Comparison of ENCODE assay signal across 8 cellular contexts in genomic region chr12:62933220-62933870, GRCh38. TPM values are rescaled to one million over a fixed set of nuclear protein-coding genes. Genes with fewer than 3 reads are reported as not detected.
DNase-seq lines count a peak whose midpoint lies in the region; ATAC-seq and TF ChIP-seq lines count a peak whose summit lies in the region.

No MANE protein-coding gene starts in this region.

- H3K4me1 ChIP-seq in HUES48 (ENCODE audit: control insufficient read depth, insufficient read depth, low read length) (peaks cover 48% of the 10 kb centered on the region), neural progenitor cell (peaks cover 11% of the 10 kb centered on the region)

- H3K27me3 ChIP-seq in BJ (ENCODE audit: control insufficient read depth, insufficient read depth, low read length) (no peaks in the 10 kb centered on the region), HUES48 (ENCODE audit: control insufficient read depth, insufficient read depth, low read length) (no peaks in the 10 kb centered on the region), neural progenitor cell (peaks cover 33% of the 10 kb centered on the region)

- H3K9me3 Mint-ChIP-seq in WTC11 (no peaks in the 10 kb centered on the region), neural progenitor cell (no peaks in the 10 kb centered on the region)

- H3K36me3 ChIP-seq in BJ (ENCODE audit: control insufficient read depth, insufficient read depth, low read length): no peaks in the 10 kb centered on the region
- H3K36me3 ChIP-seq in HUES48 (ENCODE audit: control insufficient read depth, insufficient read depth, low read length): no peaks in the 10 kb centered on the region
- no peaks in the 10 kb centered on the region for H3K36me3 ChIP-seq in neural progenitor cell

- H3K79me2 ChIP-seq in neural progenitor cell (ENCODE audit: low read depth): no peaks in the 10 kb centered on the region

- no peak overlapping the region for H3K27ac ChIP-seq in HUES48 (ENCODE audit: low read depth, low read length)
- no peak overlapping the region for H3K27ac ChIP-seq in neural progenitor cell

- H3F3A ChIP-seq in neural progenitor cell (ENCODE audit: low read depth): peaks cover 21% of the 10 kb centered on the region

- peak overlapping the region; percentile 96 for H2AFZ ChIP-seq in neural progenitor cell (replicated peaks)

- DNase-seq in BJ (ENCODE audit: low read depth): no peak
- peak; percentile 75 for DNase-seq in WTC11 (ENCODE audit: low spot score)
- peak; percentile 66 for DNase-seq in glomerular visceral epithelial cell (ENCODE audit: extremely low spot score)
- DNase-seq in neural progenitor cell (ENCODE audit: low spot score): peak; percentile 57
- DNase-seq in ureter (ENCODE audit: low spot score): no peak
- no peak for DNase-seq in epidermal melanocyte (ENCODE audit: insufficient read length, low spot score)

- CTCF ChIA-PET in BJ (lab: Yijun Ruan, JAX) (interaction anchor here (0.9 to 3.8 kb wide), 10 partner anchors 12 to 136 kb away, joined by 3 to 29 read pairs (median 8); no protein-coding TSS in a partner anchor), WTC11 (lab: Charles Lee) (interaction anchor here (0.6 to 3.7 kb wide), 12 partner anchors 11 to 673 kb away, joined by 3 to 27 read pairs (median 4); partner anchors contain the start of gene USP15)

- POLR2A ChIA-PET in BJ (lab: Charles Lee): no interaction called here
- POLR2A ChIA-PET in WTC11 (lab: Charles Lee): interaction anchor here (0.9 to 1.4 kb wide), 3 partner anchors 10 to 22 kb away, joined by 3 to 5 read pairs (median 3); no protein-coding TSS in a partner anchor

- peaks cover 9% of the 10 kb centered on the region for H4K20me1 ChIP-seq in neural progenitor cell (ENCODE audit: low read depth)

- no peak for TF ChIP-seq CTCF in BJ (IDR thresholded peaks at IDR 0.05; ENCODE audit: insufficient read depth, low read depth, low read length)
- TF ChIP-seq CTCF in WTC11 (IDR thresholded peaks at IDR 0.05): no peak
- TF ChIP-seq CTCF in neural progenitor cell (IDR thresholded peaks at IDR 0.05): no peak

- H3K27ac Mint-ChIP-seq in WTC11 (peak overlapping the region; percentile 55), neural progenitor cell (no peak overlapping the region)

- ATAC-seq in WTC11 (peak; percentile 68), GM18873 (IDR thresholded peaks at IDR 0.05; ENCODE audit: low FRiP score, unreplicated experiment) (no peak)

- H3K9me3 ChIP-seq in HUES48 (ENCODE audit: control insufficient read depth, insufficient read depth, low read length) (no peaks in the 10 kb centered on the region), neural progenitor cell (ENCODE audit: low read depth) (no peaks in the 10 kb centered on the region)

- peak overlapping the region; percentile 98 for H3K4me2 ChIP-seq in neural progenitor cell

- peaks cover 61% of the 10 kb centered on the region for H3K4me1 Mint-ChIP-seq in WTC11
- peaks cover 29% of the 10 kb centered on the region for H3K4me1 Mint-ChIP-seq in neural progenitor cell

- peak overlapping the region; percentile 78 for H3K4me3 ChIP-seq in BJ (ENCODE audit: low read depth, low read length)
- peak overlapping the region; percentile 89 for H3K4me3 ChIP-seq in HUES48 (ENCODE audit: low read depth, low read length)
- peak overlapping the region; percentile 88 for H3K4me3 ChIP-seq in neural progenitor cell

- H3K27me3 Mint-ChIP-seq in WTC11 (ENCODE audit: low read depth) (no peaks in the 10 kb centered on the region), neural progenitor cell (ENCODE audit: insufficient read depth, low read depth) (peaks cover 12% of the 10 kb centered on the region)

- 0 out of 2 replicates have a peak overlapping the region, but pooled peaks have one; percentile 8 for H3K9ac ChIP-seq in HUES48 (ENCODE audit: low read depth, low read length)
- no peak overlapping the region for H3K9ac ChIP-seq in neural progenitor cell

- H3K4me3 Mint-ChIP-seq in WTC11 (peak overlapping the region; percentile 100), neural progenitor cell (peak overlapping the region; percentile 99)

- no peaks in the 10 kb centered on the region for H3K36me3 Mint-ChIP-seq in WTC11
- H3K36me3 Mint-ChIP-seq in neural progenitor cell: no peaks in the 10 kb centered on the region

TF ChIP-seq in WTC11, 78 proteins besides CTCF, POLR2A, EP300 and RAD21 (continues in another document):
- TF ChIP-seq ZNF281 (CRISPR knock-in tag; IDR thresholded peaks at IDR 0.05): no peak
- peak; percentile 57 for TF ChIP-seq NFYB (CRISPR knock-in tag; conservative IDR thresholded peaks at IDR 0.05; ENCODE audit: low read depth)
- TF ChIP-seq MXD4 (CRISPR knock-in tag; IDR thresholded peaks at IDR 0.05; ENCODE audit: borderline replicate concordance): no peak
- TF ChIP-seq KAT7 (CRISPR knock-in tag; IDR thresholded peaks at IDR 0.05; ENCODE audit: borderline replicate concordance): no peak
- no peak for TF ChIP-seq GTF2I (CRISPR knock-in tag; conservative IDR thresholded peaks at IDR 0.05)
- TF ChIP-seq PRDM15 (CRISPR knock-in tag; IDR thresholded peaks at IDR 0.05): peak; percentile 71
- no peak for TF ChIP-seq FOXP4 (CRISPR knock-in tag; IDR thresholded peaks at IDR 0.05)
- 0 out of 2 replicates have a peak, but pooled peaks have one; percentile 45 for TF ChIP-seq ETV6 (CRISPR knock-in tag; IDR thresholded peaks at IDR 0.05)
- no peak for TF ChIP-seq CDX4 (CRISPR knock-in tag; IDR thresholded peaks at IDR 0.05; ENCODE audit: borderline replicate concordance)
- no peak for TF ChIP-seq NFE2L1 (CRISPR knock-in tag; IDR thresholded peaks at IDR 0.05)

RNA-seq across cellular contexts. Expression of gene PPM1H, which starts 1.6 kb away (rescaled TPM):
- polyA plus RNA-seq in BJ (2011; rRNA removed): 2.3 and 3.6 TPM in 2 replicates
- polyA minus RNA-seq in BJ (2011; rRNA and poly(A)+ RNA removed): 3.6 and 5.0 TPM in 2 replicates
- total RNA-seq in WTC11 (2021) (37.1 to 45.6 TPM (median 40.9 TPM) in 3 replicates), neural progenitor cell (ENCODE audit: low replicate concordance) (3.5 and 4.6 TPM in 2 replicates), ureter (16.2 TPM)

Comparison
In these comparisons a context has a peak if more than half of its experiments do, and no peak if none do; other contexts are left out.
1. DNase-seq: peak in WTC11 (single experiment), glomerular visceral epithelial cell (single experiment) and neural progenitor cell (single experiment); none in BJ (single experiment), ureter (single experiment) and epidermal melanocyte (single experiment).
2. Peak in every context shown above with its lines, with median percentiles within 50 percentile points of each other: H3K4me3 ChIP-seq.